Comparison of ENCODE assay signal across 8 cellular contexts in the genomic region with DNA sequence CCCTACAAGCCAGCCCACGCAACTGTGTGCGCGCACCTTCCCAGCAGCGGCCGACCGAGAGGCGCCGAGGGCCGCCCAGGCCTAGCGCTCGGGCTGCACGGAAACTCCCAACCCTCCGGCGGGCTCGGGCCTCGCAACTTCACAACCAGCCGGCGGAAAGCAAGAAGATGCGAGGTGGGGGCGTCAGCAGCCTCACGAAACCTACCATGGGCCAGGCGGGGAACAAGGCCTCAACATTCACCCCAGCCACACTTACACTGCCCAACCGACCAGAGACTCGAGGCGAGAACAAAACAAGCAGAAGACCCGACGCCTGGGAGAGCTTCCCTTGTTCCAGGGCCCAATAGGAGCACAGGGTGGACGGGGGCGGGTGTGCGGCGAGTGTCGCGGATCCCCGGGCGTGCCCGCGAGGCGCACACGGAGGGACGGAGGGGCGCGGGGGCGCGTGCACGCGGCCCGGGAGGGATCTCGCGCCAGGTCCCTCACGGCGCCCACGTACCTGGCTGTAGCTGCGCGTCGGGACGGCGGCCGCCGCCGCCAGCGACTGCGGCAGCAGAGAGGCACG. TPM values are rescaled to one million over a fixed set of nuclear protein-coding genes. Genes with fewer than 3 reads are reported as not detected.
A peak's percentile ranks its signal among the peaks of the same experiment; 100 is the strongest.
DNase-seq lines count a peak whose midpoint lies in the region; ATAC-seq and TF ChIP-seq lines count a peak whose summit lies in the region.

No MANE protein-coding gene starts in this region.

- intact Hi-C loops in left ventricle myocardium inferior (cut with micrococcal nuclease) (no loop called here), upper lobe of right lung (cut with DNase I) (no loop called here)

- peaks cover 24% of the 10 kb centered on the region for H3K4me1 Mint-ChIP-seq in progenitor cell of endocrine pancreas (ENCODE audit: low read depth)

- H3K9me2 ChIP-seq in Karpas-422 (replicated peaks; ENCODE audit: insufficient read depth, low read length), result no peaks in the 10 kb centered on the region

- H4K20me1 ChIP-seq in Karpas-422 (ENCODE audit: insufficient read depth, low read depth, low read length), result peaks cover 33% of the 10 kb centered on the region; the same call in 1 of the 2 replicates

- peak overlapping the region; percentile 20; the same call in 1 of the 2 replicates for H2AFZ ChIP-seq in Karpas-422 (ENCODE audit: low read length)

- H3K4me3 Mint-ChIP-seq in progenitor cell of endocrine pancreas (ENCODE audit: low read depth), result peak overlapping the region; percentile 95

- H3K9me3 ChIP-seq in Karpas-422 (ENCODE audit: low read length) (no peaks in the 10 kb centered on the region), left ventricle myocardium inferior (replicated peaks) (no peaks in the 10 kb centered on the region), upper lobe of right lung (no peaks in the 10 kb centered on the region)

- no peak for TF ChIP-seq CTCF in GM06990 (IDR thresholded peaks at IDR 0.05; ENCODE audit: insufficient read depth, low read length, poor library complexity, severe bottlenecking)
- TF ChIP-seq CTCF in left ventricle myocardium inferior (IDR thresholded peaks at IDR 0.05; ENCODE audit: borderline replicate concordance), result no peak
- TF ChIP-seq CTCF in progenitor cell of endocrine pancreas (IDR thresholded peaks at IDR 0.05; ENCODE audit: unreplicated experiment), result no peak
- no peak for TF ChIP-seq CTCF in upper lobe of right lung (IDR thresholded peaks at IDR 0.05)

- H3K36me3 Mint-ChIP-seq in progenitor cell of endocrine pancreas (ENCODE audit: insufficient read depth), result peaks cover 4% of the 10 kb centered on the region

- peak overlapping the region; percentile 98 for H3K27ac Mint-ChIP-seq in progenitor cell of endocrine pancreas

- H3K4me3 ChIP-seq in GM06990 (replicated peaks; ENCODE audit: low read depth, low read length), result peak overlapping the region; percentile 78
- peak overlapping the region; percentile 89 for H3K4me3 ChIP-seq in Karpas-422 (ENCODE audit: low read length)
- H3K4me3 ChIP-seq in left ventricle myocardium inferior, result peak overlapping the region; percentile 94
- peak overlapping the region; percentile 83 for H3K4me3 ChIP-seq in upper lobe of right lung

- H3K27ac ChIP-seq in Karpas-422 (ENCODE audit: low read length), result peak overlapping the region; percentile 59
- peak overlapping the region; percentile 30 for H3K27ac ChIP-seq in adipose tissue (ENCODE audit: low read depth, low read length)
- peak overlapping the region; percentile 98 for H3K27ac ChIP-seq in left ventricle myocardium inferior (replicated peaks)
- H3K27ac ChIP-seq in upper lobe of right lung, result peak overlapping the region; percentile 92

- H3K4me1 ChIP-seq in Karpas-422 (ENCODE audit: low read length) (peaks cover 9% of the 10 kb centered on the region; the same call in 1 of the 2 replicates), left ventricle myocardium inferior (peaks cover 43% of the 10 kb centered on the region), upper lobe of right lung (peaks cover 21% of the 10 kb centered on the region)

- H3K36me3 ChIP-seq in GM06990 (ENCODE audit: control insufficient read depth, insufficient read depth, low read length) (peaks cover 2% of the 10 kb centered on the region; the same call in 1 of the 2 replicates), Karpas-422 (ENCODE audit: insufficient read depth, low read length) (peaks cover 9% of the 10 kb centered on the region; the same call in 1 of the 2 replicates), left ventricle myocardium inferior (peaks cover 18% of the 10 kb centered on the region), upper lobe of right lung (peaks cover 18% of the 10 kb centered on the region)

- H3K9ac ChIP-seq in Karpas-422 (ENCODE audit: low read length), result peak overlapping the region; percentile 92

- DNase-seq in GM06990 (ENCODE audit: extremely low read depth, insufficient read length), result peak; percentile 89
- peak; percentile 4 for DNase-seq in GOT3 (lab: John Stamatoyannopoulos, UW)
- DNase-seq in Karpas-422, result peak; percentile 87
- DNase-seq in T follicular helper cell (ENCODE audit: low read depth), result peak; percentile 47
- peak; percentile 72 for DNase-seq in left ventricle myocardium inferior
- peak; percentile 39 for DNase-seq in progenitor cell of endocrine pancreas (ENCODE audit: low spot score, unreplicated experiment)
- peak; percentile 89 for DNase-seq in upper lobe of right lung

- no peaks in the 10 kb centered on the region for H3K27me3 ChIP-seq in GM06990 (replicated peaks; ENCODE audit: control insufficient read depth, insufficient read depth, low read length)
- no peaks in the 10 kb centered on the region for H3K27me3 ChIP-seq in Karpas-422 (ENCODE audit: low read length)
- no peaks in the 10 kb centered on the region for H3K27me3 ChIP-seq in left ventricle myocardium inferior (ENCODE audit: low read depth)
- no peaks in the 10 kb centered on the region for H3K27me3 ChIP-seq in upper lobe of right lung

- no peaks in the 10 kb centered on the region for H3K9me3 Mint-ChIP-seq in progenitor cell of endocrine pancreas (ENCODE audit: low read depth)

- 0% methylated on average over 58 to 63 of the region's 63 CpGs for WGBS in adipose tissue, 3 donors

- no peaks in the 10 kb centered on the region for H3K27me3 Mint-ChIP-seq in progenitor cell of endocrine pancreas

- H3K4me2 ChIP-seq in Karpas-422 (ENCODE audit: low read depth, low read length, poor library complexity, severe bottlenecking), result peak overlapping the region; percentile 84

- peaks cover 53% of the 10 kb centered on the region for H3K79me2 ChIP-seq in Karpas-422 (ENCODE audit: low read length)

- ATAC-seq in upper lobe of right lung, result peak; percentile 86

RNA-seq across cellular contexts. Expression of a gene that starts 0.6 kb away (rescaled TPM):
- 47.0 and 89.6 TPM in 2 replicates for total RNA-seq in Karpas-422 (2014; rRNA removed; shearing (Covaris generic); ENCODE audit: low replicate concordance)
- polyA plus RNA-seq in adipose tissue, result 10 to 100 TPM; 38.9 to 49.5 (median 48.8) TPM
- total RNA-seq in left ventricle myocardium inferior (108 TPM), progenitor cell of endocrine pancreas (87.5 and 87.8 TPM in 2 replicates), upper lobe of right lung (55.1 TPM)

Comparison
In these comparisons a context has a peak if more than half of its experiments do, and no peak if none do; other contexts are left out.
1. Peak in every context shown above with its lines: DNase-seq, ATAC-seq, H3K4me3 ChIP-seq and H3K27ac ChIP-seq.
2. DNase-seq: peak in every context shown above with its lines; median percentile 89 in GM06990; 89 in upper lobe of right lung; 87 in Karpas-422; 72 in left ventricle myocardium inferior; 47 in T follicular helper cell; 39 in progenitor cell of endocrine pancreas; 4 in GOT3.
3. H3K27ac ChIP-seq: peak in every context shown above with its lines; median percentile 98 in left ventricle myocardium inferior; 92 in upper lobe of right lung; 59 in Karpas-422; 30 in adipose tissue.